4 cellular contexts compared by ENCODE assay signal in the genomic region with DNA sequence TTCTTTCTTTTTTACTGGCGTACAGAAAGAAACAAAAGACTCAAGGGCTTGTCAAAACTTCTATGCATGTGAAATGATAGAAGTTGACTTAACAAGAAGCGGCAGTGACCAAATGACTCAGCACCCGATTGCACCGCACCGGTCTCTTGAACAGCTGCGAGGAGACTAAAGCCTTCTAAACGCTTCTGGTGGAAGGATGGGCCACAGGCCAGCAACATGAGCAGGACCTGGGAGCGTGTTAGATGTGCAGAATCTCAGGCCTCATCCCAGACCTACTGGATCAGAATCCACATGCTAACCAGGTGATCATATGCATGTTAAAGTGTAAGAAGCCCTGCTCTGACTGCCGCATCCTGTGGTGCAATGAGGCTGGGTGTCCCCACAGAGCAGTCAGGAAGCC. TPM values are rescaled to one million over a fixed set of nuclear protein-coding genes. Genes with fewer than 3 reads are reported as not detected.
"Had no signal": no experiment of that assay in that cellular context is flagged by ENCODE, and none has a peak within 500 bp of the region (broad histone marks: within the 10 kb centered on the region; RNA-seq: fewer than 3 reads in every experiment).

No MANE protein-coding gene starts in this region.

RNA-seq across cellular contexts. Expression of gene LGALS9C, which starts 31.1 kb away (rescaled TPM):
- total RNA-seq: M059J, PC-3, Right ventricle myocardium superior, SK-MEL-5 had no signal
